Comparison of ENCODE assay signal across 9 cellular contexts in the genomic region with DNA sequence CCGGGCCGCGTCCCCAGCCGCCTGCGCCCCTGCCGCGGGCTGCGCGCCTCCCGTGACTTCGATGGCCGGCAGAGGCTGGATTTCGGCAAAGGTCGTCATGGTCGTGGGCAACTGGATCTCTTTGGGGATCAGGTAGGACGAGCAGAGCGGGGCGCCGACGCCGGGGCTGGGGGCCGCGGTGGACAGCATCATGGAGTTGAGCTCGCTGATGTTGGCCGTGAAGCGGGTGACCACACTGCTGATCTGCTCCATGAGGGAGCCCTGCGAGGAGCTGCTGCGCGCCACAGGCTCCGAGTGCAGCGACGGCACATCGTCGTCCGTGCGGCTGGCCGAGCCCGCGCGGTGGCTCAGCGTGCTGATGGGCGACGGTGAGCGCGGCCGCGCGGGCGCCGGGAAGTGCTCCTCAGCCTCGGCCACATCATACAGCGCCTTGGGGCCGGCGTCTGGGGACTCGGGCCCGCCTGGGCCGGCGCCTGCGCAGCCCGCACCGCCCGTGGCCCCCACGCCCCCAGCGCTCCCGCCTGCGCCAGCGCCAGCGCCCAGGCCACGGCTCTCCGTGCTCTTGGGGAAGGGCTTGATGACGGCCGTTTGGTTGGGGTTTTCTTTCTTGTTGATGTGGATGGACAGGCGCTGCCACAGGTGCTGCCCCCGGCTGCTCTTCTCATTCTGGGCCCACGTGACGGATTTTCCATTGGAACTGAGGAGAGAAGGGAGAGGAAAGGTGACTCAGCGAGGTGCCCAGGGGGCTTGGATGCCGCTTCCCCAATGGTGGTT.
DNase-seq lines count a peak whose midpoint lies in the region; ATAC-seq and TF ChIP-seq lines count a peak whose summit lies in the region.
"Had no signal": no experiment of that assay in that cellular context is flagged by ENCODE, and none has a peak within 500 bp of the region (broad histone marks: within the 10 kb centered on the region; RNA-seq: fewer than 3 reads in every experiment).

No MANE protein-coding gene starts in this region.

- in situ Hi-C loops in Panc1 (cut with HindIII; ENCODE audit: low pct_unique_long_range_greater_than_20kb, low sequenced_read_pairs): no loop called here

- no peak overlapping the region for H3K27ac ChIP-seq in Panc1 (ENCODE audit: low read length)
- H3K27ac ChIP-seq: PC-9 had no signal

- ATAC-seq in Panc1: peak; percentile 91

- H3K36me3 Mint-ChIP-seq in neural crest cell (ENCODE audit: low read depth): peaks cover 3% of the 10 kb centered on the region

- H3K4me3 ChIP-seq in Panc1 (ENCODE audit: low read depth in 2 of 2, low read length in 2 of 2): peak overlapping the region; percentile 30 to 45
- peak overlapping the region; percentile 46 for H3K4me3 ChIP-seq in epithelial cell of proximal tubule (ENCODE audit: low read depth, low read length)
- H3K4me3 ChIP-seq: PC-9 had no signal

- no peaks in the 10 kb centered on the region for H3K36me3 ChIP-seq in Panc1 (ENCODE audit: control insufficient read depth, insufficient read depth, low read length)

- H3K4me1 ChIP-seq in Panc1 (ENCODE audit: control insufficient read depth, insufficient read depth, low read length): no peaks in the 10 kb centered on the region; the same call in 1 of the 2 replicates

- CTCF ChIA-PET in Panc1 (lab: Charles Lee): no interaction called here

- no peak for TF ChIP-seq CTCF in Panc1 (IDR thresholded peaks at IDR 0.05)
- no peak for TF ChIP-seq CTCF in epithelial cell of proximal tubule (conservative IDR thresholded peaks at IDR 0.05; ENCODE audit: low read depth, low read length)
- no peak for TF ChIP-seq CTCF in neural crest cell (conservative IDR thresholded peaks at IDR 0.05)

- H3K4me3 Mint-ChIP-seq in neural crest cell: peak overlapping the region; percentile 85

- intact Hi-C loops in Panc1 (cut with micrococcal nuclease; ENCODE audit: unreplicated experiment): no loop called here

- POLR2A ChIA-PET in Panc1 (lab: Charles Lee): no interaction called here

- peaks cover 8% of the 10 kb centered on the region; the same call in 1 of the 2 replicates for H3K27me3 ChIP-seq in Panc1 (ENCODE audit: control insufficient read depth, insufficient read depth, low read length)

- H3K27ac Mint-ChIP-seq in neural crest cell (ENCODE audit: unreplicated experiment): no peak overlapping the region

- H3K4me1 Mint-ChIP-seq in neural crest cell: peaks cover 4% of the 10 kb centered on the region

- H3K27me3 Mint-ChIP-seq in neural crest cell (ENCODE audit: low read depth): peaks cover 36% of the 10 kb centered on the region

- H3K9me3 ChIP-seq in Panc1 (ENCODE audit: control insufficient read depth, insufficient read depth, low read depth, low read length): no peaks in the 10 kb centered on the region

- BruUV-seq in Panc1 (replicated peaks; lab: Mats Ljungman, UMichigan): no TSS peak

- H3K9me3 Mint-ChIP-seq in neural crest cell: no peaks in the 10 kb centered on the region

- peak; percentile 12 to 79 (median 70) for DNase-seq in NCI-H1417 (lab: John Stamatoyannopoulos, UW)
- DNase-seq in NCI-H1417 treated with DMSO at 0.1 percent for 48 hours (lab: John Stamatoyannopoulos, UW): no peak
- no peak for DNase-seq in Panc1 (ENCODE audit: low read depth, low spot score)
- DNase-seq in epithelial cell of proximal tubule (ENCODE audit: low read depth): no peak
- peak; percentile 5 for DNase-seq in neural crest cell (ENCODE audit: low read depth, low spot score)
- DNase-seq in NCI-H2196 (lab: John Stamatoyannopoulos, UW; ENCODE audit: unreplicated experiment): no peak
- no peak for DNase-seq in hippocampal formation (lab: John Stamatoyannopoulos, UW)
- DNase-seq in anterior cingulate cortex (lab: John Stamatoyannopoulos, UW): no peak

Comparison
In these comparisons a context has a peak if more than half of its experiments do, and no peak if none do; other contexts are left out.
1. DNase-seq: peak in NCI-H1417 (3 of 3) and neural crest cell (single experiment); none in NCI-H1417 treated with DMSO at 0.1 percent for 48 hours (single experiment), Panc1 (single experiment), epithelial cell of proximal tubule (single experiment), NCI-H2196 (single experiment), hippocampal formation (0 of 2) and anterior cingulate cortex (0 of 58).